13 cellular contexts compared by ENCODE assay signal in the genomic region with DNA sequence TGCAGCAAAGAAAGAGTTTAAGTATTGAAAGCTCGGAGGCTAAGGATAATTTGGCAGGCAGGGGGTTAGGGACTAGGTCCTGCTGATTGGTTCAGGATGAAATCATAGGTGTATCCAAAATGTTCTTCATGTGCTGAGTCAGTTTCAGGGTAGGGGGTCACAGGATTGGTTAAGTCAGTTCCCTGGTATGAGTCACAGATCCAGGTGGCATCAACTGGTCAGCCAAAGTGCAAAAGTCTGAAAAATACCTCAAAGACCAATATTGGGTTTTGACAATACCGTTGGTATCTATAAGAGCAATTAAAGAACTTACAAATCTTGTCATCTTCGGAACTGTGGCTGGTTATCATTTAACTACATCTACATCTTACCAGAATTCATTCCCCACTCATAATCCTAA. TPM values are rescaled to one million over a fixed set of nuclear protein-coding genes. Genes with fewer than 3 reads are reported as not detected.
DNase-seq lines count a peak whose midpoint lies in the region; ATAC-seq, FAIRE-seq and TF ChIP-seq lines count a peak whose summit lies in the region.
"Had no signal": no experiment of that assay in that cellular context is flagged by ENCODE, and none has a peak within 500 bp of the region (broad histone marks: within the 10 kb centered on the region; RNA-seq: fewer than 3 reads in every experiment).

No MANE protein-coding gene starts in this region.

- ATAC-seq in GM21528 (IDR thresholded peaks at IDR 0.05; ENCODE audit: low FRiP score, unreplicated experiment), result peak; percentile 14
- ATAC-seq in memory B cell (ENCODE audit: low read depth), result no peak

- H3K4me2 ChIP-seq in OCI-LY7 (ENCODE audit: low read length), result no peak overlapping the region

- peaks cover 0 to 2% (median 0%) of the 10 kb centered on the region in 8 donors for H3K9me3 Mint-ChIP-seq in CD4-positive, alpha-beta memory T cell
- H3K9me3 Mint-ChIP-seq in activated CD4-positive, alpha-beta memory T cell treated with anti-CD3 and anti-CD28 coated beads, Interleukin-2, amount 10 ng/mL, durations not matched to agents 7 days and 5 days, result peaks cover 20% of the 10 kb centered on the region
- no peaks in the 10 kb centered on the region for H3K9me3 Mint-ChIP-seq in memory B cell

- peaks cover 0 to 1% of the 10 kb centered on the region in 2 donors for H3K36me3 Mint-ChIP-seq in CD4-positive, alpha-beta memory T cell
- peaks cover 24% of the 10 kb centered on the region for H3K36me3 Mint-ChIP-seq in activated CD4-positive, alpha-beta memory T cell treated with anti-CD3 and anti-CD28 coated beads, Interleukin-2, amount 10 ng/mL, durations not matched to agents 7 days and 5 days (ENCODE audit: low read depth)
- no peaks in the 10 kb centered on the region for H3K36me3 Mint-ChIP-seq in memory B cell

- H3K9me2 ChIP-seq in OCI-LY7 (ENCODE audit: insufficient read depth, low read length), result no peaks in the 10 kb centered on the region

- intact Hi-C loops in CD4-positive, alpha-beta memory T cell (cut with micrococcal nuclease), result loop anchor here (2.0 kb wide), 1 partner anchor 17 kb away; no protein-coding TSS in a partner anchor
- intact Hi-C loops in OCI-LY7 (cut with micrococcal nuclease; ENCODE audit: unreplicated experiment), result no loop called here
- intact Hi-C loops in A673 (cut with micrococcal nuclease; ENCODE audit: unreplicated experiment), result no loop called here

- peaks cover 67% of the 10 kb centered on the region for H3K4me1 ChIP-seq in CD4-positive, alpha-beta memory T cell (ENCODE audit: insufficient read depth, low read length)
- peaks cover 14% of the 10 kb centered on the region for H3K4me1 ChIP-seq in OCI-LY7 (ENCODE audit: insufficient read depth, low read length, poor library complexity, severe bottlenecking)
- no peaks in the 10 kb centered on the region for H3K4me1 ChIP-seq in A673 (ENCODE audit: insufficient read depth, low read length, poor library complexity, severe bottlenecking)
- H3K4me1 ChIP-seq: vagina had no signal

- H3K4me3 Mint-ChIP-seq in CD4-positive, alpha-beta memory T cell, result peak overlapping the region; percentile 8 to 82 (median 74)
- peak overlapping the region; percentile 55 for H3K4me3 Mint-ChIP-seq in activated CD4-positive, alpha-beta memory T cell treated with anti-CD3 and anti-CD28 coated beads, Interleukin-2, amount 10 ng/mL, durations not matched to agents 7 days and 5 days
- H3K4me3 Mint-ChIP-seq in memory B cell, result no peak overlapping the region

- no peaks in the 10 kb centered on the region for H3K79me2 ChIP-seq in OCI-LY7 (ENCODE audit: insufficient read depth, low read depth, low read length)

- H3K4me1 Mint-ChIP-seq in CD4-positive, alpha-beta memory T cell, result peaks cover 55 to 75% (median 62%) of the 10 kb centered on the region in 4 donors
- peaks cover 56% of the 10 kb centered on the region for H3K4me1 Mint-ChIP-seq in activated CD4-positive, alpha-beta memory T cell treated with anti-CD3 and anti-CD28 coated beads, Interleukin-2, amount 10 ng/mL, durations not matched to agents 7 days and 5 days
- peaks cover 45% of the 10 kb centered on the region for H3K4me1 Mint-ChIP-seq in memory B cell

- H3K36me3 ChIP-seq in CD4-positive, alpha-beta memory T cell (ENCODE audit: insufficient read depth, low read length), result no peaks in the 10 kb centered on the region
- H3K36me3 ChIP-seq in OCI-LY7 (ENCODE audit: insufficient read depth, low read length) (no peaks in the 10 kb centered on the region), A673 (ENCODE audit: insufficient read depth, low read length, poor library complexity, severe bottlenecking) (no peaks in the 10 kb centered on the region)
- H3K36me3 ChIP-seq: vagina had no signal

- POLR2A ChIA-PET in CD4-positive, alpha-beta memory T cell (lab: Charles Lee; ENCODE audit: partially characterized antibody), result interaction anchor here (1.3 to 8.0 kb wide), 16 partner anchors 9 to 268 kb away, joined by 3 to 160 read pairs (median 10); partner anchors contain the start of genes ANTXR2 and PRDM8
- POLR2A ChIA-PET in activated CD4-positive, alpha-beta memory T cell treated with anti-CD3 and anti-CD28 coated beads, Interleukin-2, amount 10 ng/mL, durations not matched to agents 7 days and 5 days (lab: Charles Lee), result interaction anchor here (0.7 to 4.4 kb wide), 20 partner anchors 10 to 164 kb away, joined by 3 to 152 read pairs (median 6); partner anchors contain the start of genes ANTXR2 and PRDM8
- POLR2A ChIA-PET in OCI-LY7 (lab: Charles Lee), result interaction anchor here (0.8 to 2.0 kb wide), 3 partner anchors 10 to 78 kb away, joined by 3 to 8 read pairs (median 4); no protein-coding TSS in a partner anchor
- POLR2A ChIA-PET in A673 (lab: Charles Lee; ENCODE audit: low non-redundant PET), result no interaction called here

- CTCF ChIA-PET in CD4-positive, alpha-beta memory T cell (lab: Charles Lee; ENCODE audit: partially characterized antibody), result interaction anchor here (0.9 to 8.5 kb wide), 12 partner anchors 8 to 48 kb away, joined by 3 to 123 read pairs (median 12); no protein-coding TSS in a partner anchor
- CTCF ChIA-PET in activated CD4-positive, alpha-beta memory T cell treated with anti-CD3 and anti-CD28 coated beads, Interleukin-2, amount 10 ng/mL, durations not matched to agents 7 days and 5 days (lab: Charles Lee), result interaction anchor here (0.9 to 6.4 kb wide), 19 partner anchors 11 to 163 kb away, joined by 3 to 120 read pairs (median 5); partner anchors contain the start of gene ANTXR2
- CTCF ChIA-PET in OCI-LY7 (lab: Charles Lee; ENCODE audit: unreplicated experiment), result no interaction called here
- CTCF ChIA-PET in A673 (lab: Charles Lee), result no interaction called here

- peak overlapping the region; percentile 93 to 96 (median 95) for H3K27ac Mint-ChIP-seq in CD4-positive, alpha-beta memory T cell
- H3K27ac Mint-ChIP-seq in activated CD4-positive, alpha-beta memory T cell treated with anti-CD3 and anti-CD28 coated beads, Interleukin-2, amount 10 ng/mL, durations not matched to agents 7 days and 5 days, result peak overlapping the region; percentile 97
- peak overlapping the region; percentile 95 for H3K27ac Mint-ChIP-seq in memory B cell

- H3K27ac ChIP-seq in CD4-positive, alpha-beta memory T cell (ENCODE audit: low read depth, low read length), result peak overlapping the region; percentile 71
- H3K27ac ChIP-seq in OCI-LY7 (ENCODE audit: low read depth, low read length, poor library complexity, severe bottlenecking) (no peak overlapping the region), A673 (ENCODE audit: low read depth, low read length, poor library complexity, severe bottlenecking) (no peak overlapping the region)
- H3K27ac ChIP-seq: vagina had no signal

- no peaks in the 10 kb centered on the region for H3K9me3 ChIP-seq in CD4-positive, alpha-beta memory T cell (ENCODE audit: control insufficient read depth in 1 of 2, low read length in 2 of 2)
- H3K9me3 ChIP-seq in OCI-LY7 (ENCODE audit: low read length) (no peaks in the 10 kb centered on the region), A673 (ENCODE audit: low read depth, low read length, poor library complexity, severe bottlenecking) (no peaks in the 10 kb centered on the region)
- H3K9me3 ChIP-seq: vagina had no signal

- H3K27me3 ChIP-seq in CD4-positive, alpha-beta memory T cell (ENCODE audit: insufficient read depth, low read length), result no peaks in the 10 kb centered on the region
- H3K27me3 ChIP-seq in A673 (replicated peaks; ENCODE audit: insufficient read depth, low read depth, low read length, poor library complexity), result no peaks in the 10 kb centered on the region
- H3K27me3 ChIP-seq: vagina had no signal

- H3K27me3 Mint-ChIP-seq in CD4-positive, alpha-beta memory T cell, result no peaks in the 10 kb centered on the region
- H3K27me3 Mint-ChIP-seq in activated CD4-positive, alpha-beta memory T cell treated with anti-CD3 and anti-CD28 coated beads, Interleukin-2, amount 10 ng/mL, durations not matched to agents 7 days and 5 days, result no peaks in the 10 kb centered on the region
- H3K27me3 Mint-ChIP-seq in memory B cell, result no peaks in the 10 kb centered on the region

- H3K4me3 ChIP-seq in CD4-positive, alpha-beta memory T cell (ENCODE audit: low read length in 2 of 2), result peak overlapping the region in 1 of 2 donors; percentile 23
- H3K4me3 ChIP-seq in OCI-LY7 (ENCODE audit: low read depth, low read length, poor library complexity, severe bottlenecking) (no peak overlapping the region), A673 (ENCODE audit: low read depth, low read length, poor library complexity, severe bottlenecking) (no peak overlapping the region)
- H3K4me3 ChIP-seq: GM12878, vagina had no signal

- FAIRE-seq in H54 (lab: Jason Lieb, UNC), result no peak
- FAIRE-seq: H1 had no signal

- no peak overlapping the region for H2AFZ ChIP-seq in OCI-LY7 (ENCODE audit: low read length)

- H4K20me1 ChIP-seq in OCI-LY7 (ENCODE audit: insufficient read depth, low read length), result no peaks in the 10 kb centered on the region

- TF ChIP-seq CTCF in OCI-LY7 (conservative IDR thresholded peaks at IDR 0.05; ENCODE audit: low read length), result no peak
- TF ChIP-seq CTCF in A673 (conservative IDR thresholded peaks at IDR 0.05; ENCODE audit: low read depth, low read length), result no peak

- no peak for TF ChIP-seq POLR2A in H54 (IDR thresholded peaks at IDR 0.05; ENCODE audit: low read depth, low read length)

- no peak for DNase-seq in CD4-positive, alpha-beta memory T cell
- DNase-seq in activated CD4-positive, alpha-beta memory T cell treated with anti-CD3 and anti-CD28 coated beads, Interleukin-2, amount 10 ng/mL, durations not matched to agents 7 days and 5 days, result peak; percentile 28
- DNase-seq in memory B cell (ENCODE audit: low spot score in 2 of 2) (no peak), retina (no peak), OCI-LY7 (ENCODE audit: low spot score) (no peak), H54 (ENCODE audit: insufficient read length, low spot score) (no peak), A673 (ENCODE audit: low spot score) (no peak)
- DNase-seq: kidney glomerular epithelial cell; stimulated activated CD4-positive, alpha-beta T cell treated with anti-CD3 and anti-CD28 coated beads, Interleukin-2, amount 100 ng/mL, for 48 hours had no signal

- BruUV-seq in OCI-LY7 (replicated peaks; lab: Mats Ljungman, UMichigan), result no TSS peak
- BruUV-seq in A673 (replicated peaks; lab: Mats Ljungman, UMichigan), result no TSS peak

RNA-seq across cellular contexts. Expression of gene PRDM8, which starts 25.6 kb away (rescaled TPM):
- total RNA-seq in CD4-positive, alpha-beta memory T cell, result 10 to 100 TPM; 19.8 to 23.0 TPM
- 1 to 10 TPM; 2.1 to 3.4 TPM for polyA plus RNA-seq in CD4-positive, alpha-beta memory T cell
- total RNA-seq in activated CD4-positive, alpha-beta memory T cell treated with anti-CD3 and anti-CD28 coated beads, Interleukin-2, amount 10 ng/mL, durations not matched to agents 7 days and 5 days, result 10 to 100 TPM; 18.9 to 21.9 TPM
- total RNA-seq in OCI-LY7 (2014; rRNA removed; shearing (Covaris generic)), result not detected in 2 replicates
- total RNA-seq in OCI-LY7 (2022), result not detected in 2 replicates
- total RNA-seq in A673 (2021), result 0.09 TPM in 1 of 2 replicates, not detected in the other
- total RNA-seq: H1 had no signal
- polyA plus RNA-seq: H1 had no signal

Comparison
In these comparisons a context has a peak if more than half of its experiments do, and no peak if none do; other contexts are left out.
1. RNA of gene PRDM8, which starts 25.6 kb away (total RNA-seq): 19.8 to 23.0 TPM in CD4-positive, alpha-beta memory T cell and 18.9 to 21.9 TPM in activated CD4-positive, alpha-beta memory T cell treated with anti-CD3 and anti-CD28 coated beads, Interleukin-2, amount 10 ng/mL, durations not matched to agents 7 days and 5 days; 0.09 TPM in A673 and not detected in OCI-LY7; every median in the first group is over 10 times any median in the second.
2. CTCF ChIA-PET loops: an anchor here in CD4-positive, alpha-beta memory T cell (0.9 to 8.5 kb wide) and activated CD4-positive, alpha-beta memory T cell treated with anti-CD3 and anti-CD28 coated beads, Interleukin-2, amount 10 ng/mL, durations not matched to agents 7 days and 5 days (0.9 to 6.4 kb wide); none called in OCI-LY7 and A673.
3. Peak in every context shown above with its lines, with median percentiles within 50 percentile points of each other: H3K27ac Mint-ChIP-seq.